ENCODE assay signal across 1 cellular context in the genomic region with DNA sequence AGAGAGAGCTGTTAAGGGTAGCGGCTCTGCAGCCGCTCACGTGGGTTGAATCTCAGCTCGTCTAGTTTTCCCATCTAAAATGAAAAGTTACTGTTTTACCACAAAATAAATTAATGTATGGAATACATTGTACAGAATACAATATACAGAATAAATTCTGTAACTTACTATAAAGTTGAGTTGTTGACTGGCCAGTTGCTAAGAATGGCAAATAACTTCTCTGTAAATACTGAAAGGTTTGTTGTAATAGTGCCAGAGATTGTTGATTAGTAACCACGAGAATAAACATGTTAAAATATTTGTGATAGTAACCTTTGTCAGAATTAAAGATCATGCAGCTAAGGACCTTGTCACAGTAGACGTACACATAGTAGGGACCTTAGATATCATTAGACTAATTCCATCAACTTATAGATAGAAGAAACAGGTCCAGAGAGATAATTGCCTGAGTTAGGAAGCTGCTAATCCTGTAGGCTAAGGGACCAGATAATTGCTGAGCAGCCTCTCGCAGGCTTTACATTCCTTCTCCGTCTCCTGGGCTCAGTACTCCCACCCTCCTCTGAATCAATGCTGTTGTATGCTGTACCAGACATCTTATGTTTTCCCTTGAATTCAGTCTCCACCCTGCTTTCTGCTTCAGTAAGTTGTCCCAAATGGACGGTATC.
TF ChIP-seq lines count a peak whose summit lies in the region.

No MANE protein-coding gene starts in this region.

TF ChIP-seq in GM12878, 131 proteins besides CTCF, POLR2A, EP300 and RAD21:
- TF ChIP-seq CREB1 (IDR thresholded peaks at IDR 0.05; ENCODE audit: low read depth) (no peak), EZH2 (IDR thresholded peaks at IDR 0.05; ENCODE audit: borderline replicate concordance, control insufficient read depth, low read depth, low read length) (no peak), TCF12 (IDR thresholded peaks at IDR 0.05; ENCODE audit: low read depth, low read length) (no peak)
- TF ChIP-seq, protein P1, sequence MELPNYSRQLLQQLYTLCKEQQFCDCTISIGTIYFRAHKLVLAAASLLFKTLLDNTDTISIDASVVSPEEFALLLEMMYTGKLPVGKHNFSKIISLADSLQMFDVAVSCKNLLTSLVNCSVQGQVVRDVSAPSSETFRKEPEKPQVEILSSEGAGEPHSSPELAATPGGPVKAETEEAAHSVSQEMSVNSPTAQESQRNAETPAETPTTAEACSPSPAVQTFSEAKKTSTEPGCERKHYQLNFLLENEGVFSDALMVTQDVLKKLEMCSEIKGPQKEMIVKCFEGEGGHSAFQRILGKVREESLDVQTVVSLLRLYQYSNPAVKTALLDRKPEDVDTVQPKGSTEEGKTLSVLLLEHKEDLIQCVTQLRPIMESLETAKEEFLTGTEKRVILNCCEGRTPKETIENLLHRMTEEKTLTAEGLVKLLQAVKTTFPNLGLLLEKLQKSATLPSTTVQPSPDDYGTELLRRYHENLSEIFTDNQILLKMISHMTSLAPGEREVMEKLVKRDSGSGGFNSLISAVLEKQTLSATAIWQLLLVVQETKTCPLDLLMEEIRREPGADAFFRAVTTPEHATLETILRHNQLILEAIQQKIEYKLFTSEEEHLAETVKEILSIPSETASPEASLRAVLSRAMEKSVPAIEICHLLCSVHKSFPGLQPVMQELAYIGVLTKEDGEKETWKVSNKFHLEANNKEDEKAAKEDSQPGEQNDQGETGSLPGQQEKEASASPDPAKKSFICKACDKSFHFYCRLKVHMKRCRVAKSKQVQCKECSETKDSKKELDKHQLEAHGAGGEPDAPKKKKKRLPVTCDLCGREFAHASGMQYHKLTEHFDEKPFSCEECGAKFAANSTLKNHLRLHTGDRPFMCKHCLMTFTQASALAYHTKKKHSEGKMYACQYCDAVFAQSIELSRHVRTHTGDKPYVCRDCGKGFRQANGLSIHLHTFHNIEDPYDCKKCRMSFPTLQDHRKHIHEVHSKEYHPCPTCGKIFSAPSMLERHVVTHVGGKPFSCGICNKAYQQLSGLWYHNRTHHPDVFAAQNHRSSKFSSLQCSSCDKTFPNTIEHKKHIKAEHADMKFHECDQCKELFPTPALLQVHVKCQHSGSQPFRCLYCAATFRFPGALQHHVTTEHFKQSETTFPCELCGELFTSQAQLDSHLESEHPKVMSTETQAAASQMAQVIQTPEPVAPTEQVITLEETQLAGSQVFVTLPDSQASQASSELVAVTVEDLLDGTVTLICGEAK (IDR thresholded peaks at IDR 0.05; ENCODE audit: borderline replicate concordance): peak; percentile 38; the same call in 1 of the 2 replicates
- TF ChIP-seq, protein P2, sequence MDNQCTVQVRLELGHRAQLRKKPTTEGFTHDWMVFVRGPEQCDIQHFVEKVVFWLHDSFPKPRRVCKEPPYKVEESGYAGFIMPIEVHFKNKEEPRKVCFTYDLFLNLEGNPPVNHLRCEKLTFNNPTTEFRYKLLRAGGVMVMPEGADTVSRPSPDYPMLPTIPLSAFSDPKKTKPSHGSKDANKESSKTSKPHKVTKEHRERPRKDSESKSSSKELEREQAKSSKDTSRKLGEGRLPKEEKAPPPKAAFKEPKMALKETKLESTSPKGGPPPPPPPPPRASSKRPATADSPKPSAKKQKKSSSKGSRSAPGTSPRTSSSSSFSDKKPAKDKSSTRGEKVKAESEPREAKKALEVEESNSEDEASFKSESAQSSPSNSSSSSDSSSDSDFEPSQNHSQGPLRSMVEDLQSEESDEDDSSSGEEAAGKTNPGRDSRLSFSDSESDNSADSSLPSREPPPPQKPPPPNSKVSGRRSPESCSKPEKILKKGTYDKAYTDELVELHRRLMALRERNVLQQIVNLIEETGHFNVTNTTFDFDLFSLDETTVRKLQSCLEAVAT (IDR thresholded peaks at IDR 0.05): no peak
TF ChIP-seq in GM12878: peak in this region for 1.
